10 cellular contexts compared by ENCODE assay signal in genomic region chr12:109949089-109949488, GRCh38. TPM values are rescaled to one million over a fixed set of nuclear protein-coding genes. Genes with fewer than 3 reads are reported as not detected.
A peak's percentile ranks its signal among the peaks of the same experiment; 100 is the strongest.
DNase-seq lines count a peak whose midpoint lies in the region; ATAC-seq and TF ChIP-seq lines count a peak whose summit lies in the region.
"Had no signal": no experiment of that assay in that cellular context is flagged by ENCODE, and none has a peak within 500 bp of the region (broad histone marks: within the 10 kb centered on the region; RNA-seq: fewer than 3 reads in every experiment).

No MANE protein-coding gene starts in this region.

- DNase-seq in DMS79 (lab: John Stamatoyannopoulos, UW) (peak; percentile 27), DMS79 treated with DMSO at 0.1 percent for 48 hours (lab: John Stamatoyannopoulos, UW) (no peak), choroid plexus epithelial cell (ENCODE audit: low read depth) (peak; percentile 77), left lobe of liver (ENCODE audit: low spot score) (peak; percentile 83), putamen (ENCODE audit: low spot score) (no peak), RKO (ENCODE audit: low spot score) (no peak), ecto neural progenitor cell (ENCODE audit: low spot score) (no peak)
- DNase-seq: activated CD4-positive, alpha-beta T cell treated with anti-CD3 and anti-CD28 coated beads, Interleukin-2, amount 50 U/mL, for 4 hours had no signal

- H3K27ac ChIP-seq in stomach smooth muscle (ENCODE audit: low read length), result peak overlapping the region; percentile 20
- H3K27ac ChIP-seq: 22Rv1 had no signal

- H3K4me3 ChIP-seq in choroid plexus epithelial cell (ENCODE audit: low read depth, low read length) (no peak overlapping the region), stomach smooth muscle (ENCODE audit: low read length in 2 of 2) (no peak overlapping the region)

- no peaks in the 10 kb centered on the region for H3K27me3 ChIP-seq in stomach smooth muscle (ENCODE audit: control insufficient read depth in 1 of 2, insufficient read depth in 2 of 2, low read length in 2 of 2)

- peaks cover 41% of the 10 kb centered on the region for H3K4me1 ChIP-seq in stomach smooth muscle (ENCODE audit: control insufficient read depth, insufficient read depth, low read length)

- no peak for TF ChIP-seq CTCF in choroid plexus epithelial cell (conservative IDR thresholded peaks at IDR 0.05; ENCODE audit: low read depth, low read length)

- no peaks in the 10 kb centered on the region for H3K9me3 ChIP-seq in stomach smooth muscle (ENCODE audit: control insufficient read depth in 2 of 2, low read length in 2 of 2)

- peak overlapping the region in 1 of 2 donors; percentile 23 for H3K9ac ChIP-seq in stomach smooth muscle (ENCODE audit: low read length in 2 of 2)

- ATAC-seq in left lobe of liver, result peak; percentile 82

- peaks cover 39 to 49% of the 10 kb centered on the region in 2 donors for H3K36me3 ChIP-seq in stomach smooth muscle (ENCODE audit: control insufficient read depth in 2 of 2, insufficient read depth in 2 of 2, low read length in 2 of 2)

RNA-seq across cellular contexts. Expression of gene GIT2, which starts 47.1 kb away (rescaled TPM):
- 15.5 TPM for total RNA-seq in left lobe of liver

RNA-seq across cellular contexts. Expression of gene TCHP, which starts 49.0 kb away (rescaled TPM):
- 7.7 TPM for total RNA-seq in left lobe of liver

RNA-seq across cellular contexts. Expression of gene ANKRD13A, which starts 50.1 kb away (rescaled TPM):
- total RNA-seq in left lobe of liver, result 16.6 TPM

Comparison
In these comparisons a context has a peak if more than half of its experiments do, and no peak if none do; other contexts are left out.
1. DNase-seq: peak in DMS79 (single experiment), choroid plexus epithelial cell (single experiment) and left lobe of liver (single experiment); none in DMS79 treated with DMSO at 0.1 percent for 48 hours (single experiment), putamen (single experiment), RKO (single experiment) and ecto neural progenitor cell (single experiment).